ENCODE assay signal across 1 cellular context in genomic region chr17:49390548-49391324, GRCh38.
TF ChIP-seq lines count a peak whose summit lies in the region.

No MANE protein-coding gene starts in this region.

TF ChIP-seq in K562, 482 proteins besides CTCF, POLR2A, EP300 and RAD21 (continued from another document and continues in another):
- no peak for TF ChIP-seq CHD2 (IDR thresholded peaks at IDR 0.05; ENCODE audit: low read depth, low read length)
- no peak for TF ChIP-seq ZNF699 (CRISPR knock-in tag; IDR thresholded peaks at IDR 0.05; ENCODE audit: insufficient replicate concordance)
- peak; percentile 28 for TF ChIP-seq POLR2B (IDR thresholded peaks at IDR 0.05; ENCODE audit: low read depth, partially characterized antibody)
- no peak for TF ChIP-seq MBD2 (IDR thresholded peaks at IDR 0.05; ENCODE audit: borderline replicate concordance, low read depth)
- no peak for TF ChIP-seq HIVEP1 (CRISPR knock-in tag; IDR thresholded peaks at IDR 0.05)
- TF ChIP-seq BRD4 (IDR thresholded peaks at IDR 0.05), result no peak
- no peak for TF ChIP-seq ZNF507 (tag; conservative IDR thresholded peaks at IDR 0.05)
- no peak for TF ChIP-seq ZNF609 (CRISPR knock-in tag; IDR thresholded peaks at IDR 0.05; ENCODE audit: borderline replicate concordance)
- peak in 1 of 2 experiments; percentile 73; a peak in 2 of 4 replicates for TF ChIP-seq RCOR1 (IDR thresholded peaks at IDR 0.05; ENCODE audit: borderline replicate concordance in 1 of 2, low read depth in 2 of 2, low read length in 2 of 2)
- TF ChIP-seq AFF4 (CRISPR knock-in tag; IDR thresholded peaks at IDR 0.05), result no peak
- TF ChIP-seq PTTG1 (tag; IDR thresholded peaks at IDR 0.05; ENCODE audit: low read depth), result no peak
- TF ChIP-seq ZNF311 (CRISPR knock-in tag; IDR thresholded peaks at IDR 0.05), result 0 out of 2 replicates have a peak, but pooled peaks have one; percentile 44
- TF ChIP-seq HOMEZ (CRISPR knock-in tag; IDR thresholded peaks at IDR 0.05), result no peak
- TF ChIP-seq CSDE1 (IDR thresholded peaks at IDR 0.05), result no peak
- no peak for TF ChIP-seq TCF15 (CRISPR knock-in tag; IDR thresholded peaks at IDR 0.05)
- TF ChIP-seq ZNF668 (CRISPR knock-in tag; IDR thresholded peaks at IDR 0.05), result no peak
- TF ChIP-seq CC2D1A (IDR thresholded peaks at IDR 0.05), result peak; percentile 30; the same call in 1 of the 2 replicates
- TF ChIP-seq DNMT1 (IDR thresholded peaks at IDR 0.05), result no peak
- peak; percentile 56; the same call in 1 of the 2 replicates for TF ChIP-seq NR2C1 (IDR thresholded peaks at IDR 0.05)
- TF ChIP-seq NR2C1 (tag; IDR thresholded peaks at IDR 0.05), result peak; percentile 69; the same call in 1 of the 2 replicates
- no peak for TF ChIP-seq STAG1 (CRISPR knock-in tag; IDR thresholded peaks at IDR 0.05; ENCODE audit: borderline replicate concordance)
- no peak for TF ChIP-seq GATAD2B (IDR thresholded peaks at IDR 0.05; ENCODE audit: borderline replicate concordance)
- TF ChIP-seq WHSC1 (IDR thresholded peaks at IDR 0.05; ENCODE audit: low read length), result no peak
- peak; percentile 52; the same call in 1 of the 2 replicates for TF ChIP-seq ZNF589 (CRISPR knock-in tag; IDR thresholded peaks at IDR 0.05; ENCODE audit: low read depth)
- no peak for TF ChIP-seq YBX1 (IDR thresholded peaks at IDR 0.05)
- no peak for TF ChIP-seq ZNF253 (CRISPR knock-in tag; conservative IDR thresholded peaks at IDR 0.05)
- no peak for TF ChIP-seq ZNF407 (IDR thresholded peaks at IDR 0.05; ENCODE audit: low read depth)
- no peak for TF ChIP-seq FOSL1 (tag; conservative IDR thresholded peaks at IDR 0.05)
- TF ChIP-seq RBM22 (IDR thresholded peaks at IDR 0.05; ENCODE audit: low read depth, low read length, poor library complexity, severe bottlenecking), result no peak
- no peak for TF ChIP-seq ZNF41 (CRISPR knock-in tag; conservative IDR thresholded peaks at IDR 0.05)
- no peak for TF ChIP-seq TEAD2 (tag; IDR thresholded peaks at IDR 0.05)
- TF ChIP-seq ZNF384 (IDR thresholded peaks at IDR 0.05; ENCODE audit: low read depth, low read length), result no peak
- TF ChIP-seq PATZ1 (CRISPR knock-in tag; IDR thresholded peaks at IDR 0.05; ENCODE audit: borderline replicate concordance), result no peak
- peak; percentile 58 for TF ChIP-seq PHF20 (IDR thresholded peaks at IDR 0.05; ENCODE audit: partially characterized antibody)
- TF ChIP-seq ZNF644 (tag; IDR thresholded peaks at IDR 0.05; ENCODE audit: low read depth), result peak; percentile 69; the same call in 1 of the 2 replicates
- no peak for TF ChIP-seq ZZZ3 (IDR thresholded peaks at IDR 0.05)
- no peak for TF ChIP-seq GATAD2A (IDR thresholded peaks at IDR 0.05)
- no peak for TF ChIP-seq KAT8 (IDR thresholded peaks at IDR 0.05; ENCODE audit: low read depth)
- TF ChIP-seq SAP30 (IDR thresholded peaks at IDR 0.05; ENCODE audit: borderline replicate concordance, insufficient read depth, low read depth, low read length, poor library complexity, severe bottlenecking), result no peak
- TF ChIP-seq CREM (IDR thresholded peaks at IDR 0.05; ENCODE audit: low read depth), result 0 out of 2 replicates have a peak, but pooled peaks have one; percentile 13
- no peak for TF ChIP-seq PPARD (CRISPR knock-in tag; IDR thresholded peaks at IDR 0.05)
- no peak for TF ChIP-seq CREBBP (IDR thresholded peaks at IDR 0.05; ENCODE audit: low read depth, low read length)
- peak; percentile 51; the same call in 1 of the 2 replicates for TF ChIP-seq ZNF175 (CRISPR knock-in tag; IDR thresholded peaks at IDR 0.05; ENCODE audit: low read depth)
